ENCODE assay signal across 18 cellular contexts in the genomic region with DNA sequence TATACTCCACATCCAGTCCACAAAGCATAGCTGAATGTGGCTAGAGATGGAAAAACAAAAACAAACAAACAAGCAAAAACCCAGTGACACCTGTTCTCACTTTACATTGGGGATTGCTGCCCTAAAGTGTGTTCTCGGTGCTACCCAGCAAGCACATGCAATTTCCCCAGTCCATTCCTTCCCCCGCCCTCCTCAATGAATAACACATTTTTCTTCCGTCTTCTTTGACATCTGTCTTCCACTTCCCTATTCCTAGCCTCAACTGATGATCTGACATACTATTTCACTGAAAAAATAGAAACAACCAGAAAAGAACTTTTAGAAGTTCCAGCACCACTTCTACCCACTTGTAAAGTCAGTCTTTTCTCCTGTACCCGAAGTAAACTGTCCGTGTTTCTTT.
"Had no signal": no experiment of that assay in that cellular context is flagged by ENCODE, and none has a peak within 500 bp of the region (broad histone marks: within the 10 kb centered on the region; RNA-seq: fewer than 3 reads in every experiment).

No MANE protein-coding gene starts in this region.

- DNase-seq: dorsolateral prefrontal cortex; effector CD4-positive, alpha-beta T cell; left ventricle myocardium superior; lower lobe of right lung; naive thymus-derived CD8-positive, alpha-beta T cell; nephron progenitor cell; nucleus accumbens; stimulated activated CD4-positive, alpha-beta T cell treated with anti-CD3 and anti-CD28 coated beads, Interleukin-2, amount 100 ng/mL, for 24 hours; stimulated activated CD4-positive, alpha-beta T cell treated with anti-CD3 and anti-CD28 coated beads, Interleukin-4, amount 100 ng/mL, for 24 hours; stimulated activated naive CD4-positive, alpha-beta T cell treated with Interleukin-2 at 50 U/mL for 16 hours; stomach; thyroid gland; trophoblast cell had no signal

- H3K4me3 ChIP-seq: dorsolateral prefrontal cortex, lower lobe of right lung, prostate gland, right atrium auricular region, stomach, thyroid gland, vagina had no signal

- ATAC-seq: left ventricle myocardium superior; lower lobe of right lung; naive thymus-derived CD8-positive, alpha-beta T cell; sciatic nerve; stimulated activated effector memory CD8-positive, alpha-beta T cell treated with anti-CD3 and anti-CD28 coated beads, Interleukin-12 subunit alpha, Interleukin-12 subunit beta, amount 100 ng/mL, for 72 hours had no signal
